ENCODE assay signal across 8 cellular contexts in genomic region chr6:82144007-82144851, GRCh38.
DNase-seq lines count a peak whose midpoint lies in the region; ATAC-seq and TF ChIP-seq lines count a peak whose summit lies in the region.

No MANE protein-coding gene starts in this region.

- ATAC-seq in HG03045 (IDR thresholded peaks at IDR 0.05; ENCODE audit: unreplicated experiment), result peak; percentile 87
- peak; percentile 82 for ATAC-seq in gastroesophageal sphincter

- no peaks in the 10 kb centered on the region for H3K9me3 ChIP-seq in gastroesophageal sphincter
- H3K9me3 ChIP-seq in smooth muscle cell (replicated peaks; ENCODE audit: low read depth), result no peaks in the 10 kb centered on the region

- H3F3A ChIP-seq in smooth muscle cell (ENCODE audit: low read depth), result peaks cover 6% of the 10 kb centered on the region

- H3K27ac ChIP-seq in gastroesophageal sphincter (peak overlapping the region in 3 of 4 donors; percentile 36 to 53 (median 47)), smooth muscle cell (ENCODE audit: low read depth) (peak overlapping the region; percentile 97)

- H3K4me3 ChIP-seq in gastroesophageal sphincter (no peak overlapping the region), smooth muscle cell (peak overlapping the region; percentile 1)

- H3K79me2 ChIP-seq in smooth muscle cell (ENCODE audit: low read depth), result no peaks in the 10 kb centered on the region

- TF ChIP-seq CTCF in gastroesophageal sphincter (IDR thresholded peaks at IDR 0.05), result no peak
- TF ChIP-seq CTCF in smooth muscle cell (IDR thresholded peaks at IDR 0.05; ENCODE audit: borderline replicate concordance, insufficient read depth, poor library complexity, severe bottlenecking), result no peak

- WGBS in gastroesophageal sphincter (ENCODE audit: low coverage in 1 of 2), 2 donors, result 15 to 25% methylated on average over 6 to 8 of the region's 8 CpGs
- 11% methylated on average over 8 of the region's 8 CpGs for WGBS in smooth muscle cell (ENCODE audit: low lambda C conversion rate)

- no peak overlapping the region for H2AFZ ChIP-seq in smooth muscle cell (ENCODE audit: low read depth)

- H3K27me3 ChIP-seq in gastroesophageal sphincter (no peaks in the 10 kb centered on the region), smooth muscle cell (ENCODE audit: low read depth) (no peaks in the 10 kb centered on the region)

- H3K4me1 ChIP-seq in gastroesophageal sphincter, result peaks cover 0 to 22% (median 0%) of the 10 kb centered on the region in 3 donors
- H3K4me1 ChIP-seq in smooth muscle cell (ENCODE audit: low read depth), result peaks cover 14% of the 10 kb centered on the region

- H4K20me1 ChIP-seq in smooth muscle cell (ENCODE audit: low read depth), result no peaks in the 10 kb centered on the region

- DNase-seq in 8988T (peak; percentile 13), RPMI7951 (ENCODE audit: low read depth) (peak; percentile 95), smooth muscle cell (lab: John Stamatoyannopoulos, UW; ENCODE audit: unreplicated experiment) (no peak), NCI-H748 treated with DMSO at 0.1 percent for 48 hours (lab: John Stamatoyannopoulos, UW) (no peak), HuH-7.5 (ENCODE audit: low spot score) (no peak)

- H3K9ac ChIP-seq in smooth muscle cell (ENCODE audit: low read depth), result peak overlapping the region; percentile 77

- peak overlapping the region; percentile 75 for H3K4me2 ChIP-seq in smooth muscle cell

- peak; percentile 17 for TF ChIP-seq POLR2A in GM18951 (IDR thresholded peaks at IDR 0.05; ENCODE audit: extremely low read depth, insufficient read depth, insufficient read length)
- no peak for TF ChIP-seq POLR2A in gastroesophageal sphincter (IDR thresholded peaks at IDR 0.05)

- in situ Hi-C loops in GM18951 (cut with MboI; ENCODE audit: low sequenced_read_pairs, unreplicated experiment), result no loop called here

- H3K36me3 ChIP-seq in gastroesophageal sphincter (no peaks in the 10 kb centered on the region), smooth muscle cell (ENCODE audit: low read depth) (no peaks in the 10 kb centered on the region)

- TF ChIP-seq EP300 in gastroesophageal sphincter (IDR thresholded peaks at IDR 0.05), result no peak

Comparison
In these comparisons a context has a peak if more than half of its experiments do, and no peak if none do; other contexts are left out.
1. DNase-seq: peak in 8988T (single experiment) and RPMI7951 (single experiment); none in smooth muscle cell (single experiment), NCI-H748 treated with DMSO at 0.1 percent for 48 hours (single experiment) and HuH-7.5 (single experiment).